8 cellular contexts compared by ENCODE assay signal in genomic region chr10:22436893-22437619, GRCh38.
DNase-seq lines count a peak whose midpoint lies in the region; ATAC-seq and TF ChIP-seq lines count a peak whose summit lies in the region.

No MANE protein-coding gene starts in this region.

- peaks cover 3% of the 10 kb centered on the region for H3K36me3 Mint-ChIP-seq in activated naive CD8-positive, alpha-beta T cell treated with anti-CD3 and anti-CD28 coated beads, Interleukin-2, amount 10 ng/mL, durations not matched to agents 7 days and 5 days

- H3K27me3 Mint-ChIP-seq in activated naive CD8-positive, alpha-beta T cell treated with anti-CD3 and anti-CD28 coated beads, Interleukin-2, amount 10 ng/mL, durations not matched to agents 7 days and 5 days: peaks cover 22% of the 10 kb centered on the region

- no peak for TF ChIP-seq EP300 in ovary (IDR thresholded peaks at IDR 0.05)

- peak overlapping the region; percentile 74 for H3K4me3 ChIP-seq in HUES6 (ENCODE audit: low read depth, low read length)
- H3K4me3 ChIP-seq in ovary: peak overlapping the region; percentile 74
- peak overlapping the region; percentile 96 for H3K4me3 ChIP-seq in thymus (ENCODE audit: low read length)

- peaks cover 28% of the 10 kb centered on the region for H3K4me1 Mint-ChIP-seq in activated naive CD8-positive, alpha-beta T cell treated with anti-CD3 and anti-CD28 coated beads, Interleukin-2, amount 10 ng/mL, durations not matched to agents 7 days and 5 days

- POLR2A ChIA-PET in activated naive CD8-positive, alpha-beta T cell treated with anti-CD3 and anti-CD28 coated beads, Interleukin-2, amount 10 ng/mL, durations not matched to agents 7 days and 5 days (lab: Charles Lee): interaction anchor here (0.6 to 3.2 kb wide), 30 partner anchors 11 to 440 kb away, joined by 3 to 19 read pairs (median 4); partner anchors contain the start of genes BMI1, COMMD3, DNAJC1 and SPAG6

- 0% methylated on average over 79 to 85 of the region's 85 CpGs for WGBS in ovary, 3 donors
- under 1% methylated on average over 85 of the region's 85 CpGs for WGBS in thymus

- peak; percentile 89 for TF ChIP-seq POLR2A in ovary (IDR thresholded peaks at IDR 0.05)

- ATAC-seq in GM21423 (IDR thresholded peaks at IDR 0.05; ENCODE audit: unreplicated experiment) (peak; percentile 78), Right ventricle myocardium superior (ENCODE audit: poor library complexity) (peak; percentile 97)
- ATAC-seq in activated naive CD8-positive, alpha-beta T cell treated with anti-CD3 and anti-CD28 coated beads, Interleukin-2, amount 10 ng/mL, durations not matched to agents 7 days and 5 days (ENCODE audit: low read depth): peak; percentile 89

- peak overlapping the region; percentile 69 for H3K9ac ChIP-seq in HUES6 (ENCODE audit: low read length)

- H3K36me3 ChIP-seq in HUES6 (ENCODE audit: control insufficient read depth, insufficient read depth, low read length): no peaks in the 10 kb centered on the region
- H3K36me3 ChIP-seq in ovary: no peaks in the 10 kb centered on the region
- H3K36me3 ChIP-seq in thymus (ENCODE audit: control insufficient read depth, insufficient read depth): no peaks in the 10 kb centered on the region

- intact Hi-C loops in Right ventricle myocardium superior (cut with DNase I): loop anchor here (10.0 kb wide), 1 partner anchor 432 kb away; the partner anchor contains the start of gene DNAJC1
- intact Hi-C loops in ovary (cut with DNase I): loop anchor here (5.0 to 10.0 kb wide), 4 partner anchors 92 to 432 kb away; partner anchors contain the start of genes SPAG6 (in 2 of the 4) and DNAJC1 (in 1 of the 4)

- H3K27me3 ChIP-seq in HUES6 (ENCODE audit: control insufficient read depth, insufficient read depth, low read length) (peaks cover 69% of the 10 kb centered on the region), ovary (no peaks in the 10 kb centered on the region), thymus (ENCODE audit: control insufficient read depth, insufficient read depth) (no peaks in the 10 kb centered on the region)

- peak; percentile 59 for DNase-seq in DMS79 treated with DMSO at 0.1 percent for 48 hours (lab: John Stamatoyannopoulos, UW)
- peak; percentile 71 for DNase-seq in SK-N-DZ (ENCODE audit: low spot score)
- peak; percentile 89 for DNase-seq in activated naive CD8-positive, alpha-beta T cell treated with anti-CD3 and anti-CD28 coated beads, Interleukin-2, amount 10 ng/mL, durations not matched to agents 7 days and 5 days
- DNase-seq in Right ventricle myocardium superior: peak; percentile 97
- peak; percentile 89 to 95 (median 92) for DNase-seq in ovary

- H3K4me3 Mint-ChIP-seq in activated naive CD8-positive, alpha-beta T cell treated with anti-CD3 and anti-CD28 coated beads, Interleukin-2, amount 10 ng/mL, durations not matched to agents 7 days and 5 days: peak overlapping the region; percentile 95

- TF ChIP-seq CTCF in ovary (IDR thresholded peaks at IDR 0.05): no peak

- no peaks in the 10 kb centered on the region for H3K9me3 Mint-ChIP-seq in activated naive CD8-positive, alpha-beta T cell treated with anti-CD3 and anti-CD28 coated beads, Interleukin-2, amount 10 ng/mL, durations not matched to agents 7 days and 5 days

- H3K4me1 ChIP-seq in HUES6 (ENCODE audit: control insufficient read depth, insufficient read depth, low read length) (peaks cover 26% of the 10 kb centered on the region), ovary (ENCODE audit: insufficient read depth) (peaks cover 5% of the 10 kb centered on the region), thymus (ENCODE audit: control insufficient read depth, insufficient read depth, low read length) (peaks cover 9% of the 10 kb centered on the region)

- H3K27ac Mint-ChIP-seq in activated naive CD8-positive, alpha-beta T cell treated with anti-CD3 and anti-CD28 coated beads, Interleukin-2, amount 10 ng/mL, durations not matched to agents 7 days and 5 days: peak overlapping the region; percentile 97

- H3K27ac ChIP-seq in HUES6 (ENCODE audit: low read depth, low read length) (no peak overlapping the region), ovary (peak overlapping the region; percentile 79 to 96), thymus (ENCODE audit: low read depth) (peak overlapping the region; percentile 98)

- H3K9me3 ChIP-seq in HUES6 (ENCODE audit: control insufficient read depth, insufficient read depth, low read depth, low read length) (no peaks in the 10 kb centered on the region), ovary (no peaks in the 10 kb centered on the region), thymus (ENCODE audit: control insufficient read depth) (no peaks in the 10 kb centered on the region)
